ENCODE assay signal across 9 cellular contexts in genomic region chr1:223716302-223716862, GRCh38. TPM values are rescaled to one million over a fixed set of nuclear protein-coding genes. Genes with fewer than 3 reads are reported as not detected.
DNase-seq lines count a peak whose midpoint lies in the region; ATAC-seq and TF ChIP-seq lines count a peak whose summit lies in the region.
"Had no signal": no experiment of that assay in that cellular context is flagged by ENCODE, and none has a peak within 500 bp of the region (broad histone marks: within the 10 kb centered on the region; RNA-seq: fewer than 3 reads in every experiment).

No MANE protein-coding gene starts in this region.

- intact Hi-C loops in breast epithelium (cut with DNase I; ENCODE audit: low total_unique reads) = no loop called here
- intact Hi-C loops in sciatic nerve (cut with DNase I) = no loop called here

- peak overlapping the region; percentile 98 for H3K4me2 ChIP-seq in skeletal muscle satellite cell (ENCODE audit: low read length)

- DNase-seq in RWPE2 (ENCODE audit: low spot score) (no peak), breast epithelium (ENCODE audit: low spot score in 2 of 2) (no peak), NCI-H774 (lab: John Stamatoyannopoulos, UW) (no peak), NCI-H2196 treated with DMSO at 0.1 percent for 48 hours (lab: John Stamatoyannopoulos, UW; ENCODE audit: unreplicated experiment) (no peak), sciatic nerve (ENCODE audit: low spot score) (no peak)

- H3K4me1 ChIP-seq in RWPE2 (ENCODE audit: insufficient read depth, poor library complexity, severe bottlenecking) (peaks cover 51% of the 10 kb centered on the region), breast epithelium (peaks cover 3 to 26% of the 10 kb centered on the region in 2 donors), skeletal muscle satellite cell (ENCODE audit: control insufficient read depth, insufficient read depth, low read length) (peaks cover 77% of the 10 kb centered on the region)

- no peak for TF ChIP-seq CTCF in RWPE2 (IDR thresholded peaks at IDR 0.05; ENCODE audit: poor library complexity, severe bottlenecking)
- TF ChIP-seq CTCF in breast epithelium (IDR thresholded peaks at IDR 0.05) = no peak

- ATAC-seq in GM18858 (IDR thresholded peaks at IDR 0.05; ENCODE audit: unreplicated experiment) = peak; percentile 46
- peak; percentile 36 for ATAC-seq in HG02623 (IDR thresholded peaks at IDR 0.05; ENCODE audit: unreplicated experiment)
- ATAC-seq in RWPE2 (ENCODE audit: low read depth) = no peak
- no peak for ATAC-seq in sciatic nerve

- H3K27me3 ChIP-seq in RWPE2 (ENCODE audit: insufficient read depth, poor library complexity, severe bottlenecking) = no peaks in the 10 kb centered on the region
- no peaks in the 10 kb centered on the region for H3K27me3 ChIP-seq in breast epithelium
- H3K27me3 ChIP-seq in skeletal muscle satellite cell (ENCODE audit: control insufficient read depth, insufficient read depth, low read length) = no peaks in the 10 kb centered on the region

- H3K9ac ChIP-seq in skeletal muscle satellite cell (ENCODE audit: low read depth, low read length) = peak overlapping the region; percentile 45

- peak overlapping the region; percentile 94 for H3K27ac ChIP-seq in RWPE2 (ENCODE audit: poor library complexity, severe bottlenecking)
- peak overlapping the region; percentile 87 to 93 for H3K27ac ChIP-seq in breast epithelium
- H3K27ac ChIP-seq: SK-N-MC had no signal

- H3K4me3 ChIP-seq in RWPE2 (ENCODE audit: severe bottlenecking) (no peak overlapping the region), breast epithelium (peak overlapping the region in 1 of 3 donors; percentile 24), skeletal muscle satellite cell (ENCODE audit: low read length) (peak overlapping the region; percentile 78)
- H3K4me3 ChIP-seq: SK-N-MC had no signal

- no peak for TF ChIP-seq POLR2A in breast epithelium (IDR thresholded peaks at IDR 0.05)

- no peaks in the 10 kb centered on the region for H3K9me3 ChIP-seq in RWPE2 (ENCODE audit: severe bottlenecking)
- no peaks in the 10 kb centered on the region for H3K9me3 ChIP-seq in breast epithelium
- H3K9me3 ChIP-seq in skeletal muscle satellite cell (replicated peaks; ENCODE audit: low read length) = no peaks in the 10 kb centered on the region

- peaks cover 61% of the 10 kb centered on the region for H3K36me3 ChIP-seq in RWPE2 (ENCODE audit: low read depth)
- H3K36me3 ChIP-seq in breast epithelium = no peaks in the 10 kb centered on the region
- H3K36me3 ChIP-seq in skeletal muscle satellite cell (ENCODE audit: insufficient read depth, low read length) = peaks cover 73% of the 10 kb centered on the region

RNA-seq across cellular contexts. Expression of gene CAPN2, which starts 4.0 kb away (rescaled TPM):
- total RNA-seq in breast epithelium = 100 to 1,000 TPM; 162 to 192 (median 164) TPM
- total RNA-seq in skeletal muscle satellite cell (2012; rRNA removed) = 396 and 525 TPM in 2 replicates
- total RNA-seq in sciatic nerve = 186 TPM

RNA-seq across cellular contexts. Expression of gene CAPN8, which starts 50.9 kb away (rescaled TPM):
- total RNA-seq in breast epithelium = 10 to 100 TPM in 2 of 3 donors, under 1 TPM in 1; 0.32 to 83.9 (median 41.3) TPM
- not detected in 2 replicates for total RNA-seq in skeletal muscle satellite cell (2012; rRNA removed)
- not detected for total RNA-seq in sciatic nerve

Comparison
In these comparisons a context has a peak if more than half of its experiments do, and no peak if none do; other contexts are left out.
1. ATAC-seq: peak in GM18858 (single experiment) and HG02623 (single experiment); none in RWPE2 (single experiment) and sciatic nerve (single experiment).